8 cellular contexts compared by ENCODE assay signal in genomic region chr1:110407260-110408210, GRCh38.
DNase-seq lines count a peak whose midpoint lies in the region; ATAC-seq lines count a peak whose summit lies in the region.

Gene LAMTOR5 (minus strand): TSS chr1:110407694. CDS start chr1:110407620, 74 bp downstream.

- H3K9me3 Mint-ChIP-seq in effector memory CD8-positive, alpha-beta T cell: no peaks in the 10 kb centered on the region

- H3K4me1 Mint-ChIP-seq in effector memory CD8-positive, alpha-beta T cell (ENCODE audit: low read depth in 2 of 2): peaks cover 10 to 28% of the 10 kb centered on the region in 2 donors

- peak within 1 kb of the TSS; percentile 99 to 100 for H3K27ac Mint-ChIP-seq in effector memory CD8-positive, alpha-beta T cell

- peak; percentile 93 for ATAC-seq in GM19463 (IDR thresholded peaks at IDR 0.05; ENCODE audit: unreplicated experiment)
- peak; percentile 96 for ATAC-seq in effector memory CD8-positive, alpha-beta T cell (replicated peaks)

- no peaks in the 10 kb centered on the region for H3K27me3 Mint-ChIP-seq in effector memory CD8-positive, alpha-beta T cell

- H3K36me3 Mint-ChIP-seq in effector memory CD8-positive, alpha-beta T cell (ENCODE audit: insufficient read depth): peaks cover 38% of the 10 kb centered on the region

- peak within 1 kb of the TSS; percentile 99 to 100 for H3K4me3 Mint-ChIP-seq in effector memory CD8-positive, alpha-beta T cell

- DNase-seq in CMK (ENCODE audit: low read depth): peak; percentile 82
- peak; percentile 89 for DNase-seq in HS-27A (ENCODE audit: low read depth)
- peak; percentile 88 to 90 for DNase-seq in NOMO-1 (lab: John Stamatoyannopoulos, UW; ENCODE audit: unreplicated experiment in 2 of 2)
- peak; percentile 80 to 85 for DNase-seq in activated CD8-positive, alpha-beta memory T cell treated with anti-CD3 and anti-CD28 coated beads for 4 hours (ENCODE audit: low read depth in 2 of 2)
- peak; percentile 86 to 89 (median 87) for DNase-seq in effector memory CD8-positive, alpha-beta T cell
- DNase-seq in medulla oblongata (ENCODE audit: extremely low spot score): peak; percentile 93
- DNase-seq in stimulated activated CD8-positive, alpha-beta memory T cell treated with anti-CD3 and anti-CD28 coated beads, Interleukin-12 subunit alpha, Interleukin-12 subunit beta, amount 100 ng/mL, for 1 hour (ENCODE audit: low read depth): peak; percentile 82

Comparison
In these comparisons a context has a peak if more than half of its experiments do, and no peak if none do; other contexts are left out.
1. Peak in every context shown above with its lines: DNase-seq and ATAC-seq.